ENCODE assay signal across 24 cellular contexts in genomic region chrX:340641-341423, GRCh38. TPM values are rescaled to one million over a fixed set of nuclear protein-coding genes. Genes with fewer than 3 reads are reported as not detected.
DNase-seq lines count a peak whose midpoint lies in the region; ATAC-seq and TF ChIP-seq lines count a peak whose summit lies in the region.
"Had no signal": no experiment of that assay in that cellular context is flagged by ENCODE, and none has a peak within 500 bp of the region (broad histone marks: within the 10 kb centered on the region; RNA-seq: fewer than 3 reads in every experiment).

No MANE protein-coding gene starts in this region.

- H3K36me3 Mint-ChIP-seq in T-helper 17 cell (ENCODE audit: low read depth): peaks cover 2% of the 10 kb centered on the region
- H3K36me3 Mint-ChIP-seq in activated T-cell treated with anti-CD3 and anti-CD28 coated beads, Interleukin-2, amount 50 U/mL, for 72 hours (ENCODE audit: insufficient read depth in 2 of 2): peaks cover 5 to 11% of the 10 kb centered on the region in 2 donors

- H3K36me3 ChIP-seq in spleen: peaks cover 0 to 65% (median 9%) of the 10 kb centered on the region in 6 donors
- H3K36me3 ChIP-seq: prostate gland had no signal

- H3K27me3 Mint-ChIP-seq in T-helper 17 cell: no peaks in the 10 kb centered on the region
- H3K27me3 Mint-ChIP-seq in activated T-cell treated with anti-CD3 and anti-CD28 coated beads, Interleukin-2, amount 50 U/mL, for 72 hours (ENCODE audit: low read depth): no peaks in the 10 kb centered on the region
- H3K27me3 Mint-ChIP-seq: activated CD8-positive, alpha-beta T cell treated with anti-CD3 and anti-CD28 coated beads for 36 hours; activated naive CD8-positive, alpha-beta T cell treated with anti-CD3 and anti-CD28 coated beads, Interleukin-2, amount 50 U/mL, for 24 hours; type B pancreatic cell had no signal

- H3K27ac Mint-ChIP-seq in T-helper 17 cell: peak overlapping the region; percentile 16
- no peak overlapping the region for H3K27ac Mint-ChIP-seq in activated T-cell treated with anti-CD3 and anti-CD28 coated beads, Interleukin-2, amount 50 U/mL, for 72 hours
- H3K27ac Mint-ChIP-seq: activated CD8-positive, alpha-beta T cell treated with anti-CD3 and anti-CD28 coated beads for 36 hours; activated naive CD8-positive, alpha-beta T cell treated with anti-CD3 and anti-CD28 coated beads, Interleukin-2, amount 50 U/mL, for 24 hours; type B pancreatic cell had no signal

- H3K27ac ChIP-seq in spleen: no peak overlapping the region
- H3K27ac ChIP-seq: prostate gland had no signal

- H3K4me1 Mint-ChIP-seq in T-helper 17 cell: peaks cover 5% of the 10 kb centered on the region
- no peaks in the 10 kb centered on the region for H3K4me1 Mint-ChIP-seq in activated T-cell treated with anti-CD3 and anti-CD28 coated beads, Interleukin-2, amount 50 U/mL, for 72 hours (ENCODE audit: low read depth)
- H3K4me1 Mint-ChIP-seq: activated naive CD8-positive, alpha-beta T cell treated with anti-CD3 and anti-CD28 coated beads, Interleukin-2, amount 50 U/mL, for 24 hours; neural crest cell had no signal

- H3K4me3 ChIP-seq in spleen: no peak overlapping the region
- H3K4me3 ChIP-seq: lung, prostate gland had no signal

- H3K4me1 ChIP-seq in spleen: no peaks in the 10 kb centered on the region
- H3K4me1 ChIP-seq: prostate gland had no signal

- DNase-seq in T-helper 17 cell (peak in 1 of 3 donors; percentile 3), mesenteric fat pad (ENCODE audit: low spot score) (peak; percentile 73), spleen (peak; percentile 67), HuH-7.5 (ENCODE audit: low spot score) (no peak)
- DNase-seq in activated T-cell treated with anti-CD3 and anti-CD28 coated beads, Interleukin-2, amount 50 U/mL, for 72 hours: no peak
- DNase-seq: activated CD4-positive, alpha-beta T cell treated with anti-CD3 and anti-CD28 coated beads for 1 hour; activated CD8-positive, alpha-beta T cell treated with anti-CD3 and anti-CD28 coated beads for 36 hours; activated naive CD8-positive, alpha-beta T cell treated with anti-CD3 and anti-CD28 coated beads, Interleukin-2, amount 50 U/mL, for 24 hours; activated T-cell treated with anti-CD3 and anti-CD28 coated beads for 4 hours; C1 segment of cervical spinal cord; COR-L47; DMS79; GF-D8; NCI-H1417 treated with DMSO at 0.1 percent for 48 hours; NCI-H2081 treated with DMSO at 0.1 percent for 48 hours; NCI-H345; stimulated activated CD8-positive, alpha-beta memory T cell treated with anti-CD3 and anti-CD28 coated beads, Interleukin-4, amount 100 ng/mL, for 48 hours had no signal

- H3K9me3 ChIP-seq in T-helper 17 cell (ENCODE audit: control insufficient read depth, low read length, poor library complexity, severe bottlenecking) (no peaks in the 10 kb centered on the region), spleen (no peaks in the 10 kb centered on the region)
- H3K9me3 ChIP-seq: prostate gland had no signal

- intact Hi-C loops in spleen (cut with DNase I; ENCODE audit: low total_unique reads): no loop called here

- H3K9me3 Mint-ChIP-seq in activated T-cell treated with anti-CD3 and anti-CD28 coated beads, Interleukin-2, amount 50 U/mL, for 72 hours: peaks cover 0 to 2% of the 10 kb centered on the region in 2 donors
- H3K9me3 Mint-ChIP-seq: activated CD8-positive, alpha-beta T cell treated with anti-CD3 and anti-CD28 coated beads for 36 hours; activated naive CD8-positive, alpha-beta T cell treated with anti-CD3 and anti-CD28 coated beads, Interleukin-2, amount 50 U/mL, for 24 hours; type B pancreatic cell had no signal

- no peak for TF ChIP-seq POLR2A in spleen (IDR thresholded peaks at IDR 0.05)

- WGBS in spleen, 5 donors: 90 to 98% (median 95%) methylated on average over 35 to 52 of the region's 52 CpGs

- no peak overlapping the region for H3K4me3 Mint-ChIP-seq in T-helper 17 cell
- H3K4me3 Mint-ChIP-seq in activated T-cell treated with anti-CD3 and anti-CD28 coated beads, Interleukin-2, amount 50 U/mL, for 72 hours: no peak overlapping the region
- H3K4me3 Mint-ChIP-seq: activated CD8-positive, alpha-beta T cell treated with anti-CD3 and anti-CD28 coated beads for 36 hours; activated naive CD8-positive, alpha-beta T cell treated with anti-CD3 and anti-CD28 coated beads, Interleukin-2, amount 50 U/mL, for 24 hours; neural crest cell; type B pancreatic cell had no signal

- H3K27me3 ChIP-seq in spleen (replicated peaks in 1 of 7): no peaks in the 10 kb centered on the region

- ATAC-seq in T-helper 17 cell (no peak), esophagus mucosa (peak; percentile 17), GM21360 (IDR thresholded peaks at IDR 0.05; ENCODE audit: unreplicated experiment) (no peak)
- ATAC-seq in activated T-cell treated with anti-CD3 and anti-CD28 coated beads, Interleukin-2, amount 50 U/mL, for 72 hours (replicated peaks in 1 of 2): no peak
- ATAC-seq: activated naive CD8-positive, alpha-beta T cell treated with anti-CD3 and anti-CD28 coated beads, Interleukin-2, amount 50 U/mL, for 24 hours; HCT116 had no signal

- TF ChIP-seq CTCF in spleen (IDR thresholded peaks at IDR 0.05 in 8 of 11, conservative IDR thresholded peaks at IDR 0.05 in 3 of 11): no peak

RNA-seq across cellular contexts. Expression of gene GTPBP6, which starts 22.2 kb away (rescaled TPM):
- 10 to 100 TPM; 67.7 to 69.0 TPM for total RNA-seq in T-helper 17 cell
- 35.3 TPM for total RNA-seq in esophagus mucosa
- 48.1 TPM for total RNA-seq in mesenteric fat pad
- 10 to 100 TPM; 25.4 to 50.4 (median 37.6) TPM for total RNA-seq in spleen
- 10 to 100 TPM; 43.8 to 69.4 (median 43.9) TPM for polyA plus RNA-seq in spleen
- 10 to 100 TPM; 47.2 to 53.6 TPM for total RNA-seq in activated T-cell treated with anti-CD3 and anti-CD28 coated beads, Interleukin-2, amount 50 U/mL, for 72 hours

RNA-seq across cellular contexts. Expression of gene PPP2R3B, which starts 45.9 kb away (rescaled TPM):
- 10 to 100 TPM; 18.5 to 19.1 TPM for total RNA-seq in T-helper 17 cell
- total RNA-seq in esophagus mucosa: 13.8 TPM
- total RNA-seq in mesenteric fat pad: 7.3 TPM
- total RNA-seq in spleen: 10 to 100 TPM; 12.6 to 34.2 (median 24.4) TPM
- polyA plus RNA-seq in spleen: 10 to 100 TPM; 27.0 to 62.2 (median 45.8) TPM
- total RNA-seq in activated T-cell treated with anti-CD3 and anti-CD28 coated beads, Interleukin-2, amount 50 U/mL, for 72 hours: 10 to 100 TPM; 44.7 to 50.1 TPM

RNA-seq across cellular contexts. Expression of gene PLCXD1, which starts 59.7 kb away (rescaled TPM):
- 10 to 100 TPM; 13.0 to 17.9 TPM for total RNA-seq in T-helper 17 cell
- 17.8 TPM for total RNA-seq in esophagus mucosa
- 18.1 TPM for total RNA-seq in mesenteric fat pad
- 10 to 100 TPM; 13.0 to 35.0 (median 24.3) TPM for total RNA-seq in spleen
- polyA plus RNA-seq in spleen: 10 to 100 TPM in 2 of 3 donors, 1 to 10 TPM in 1; 9.9 to 21.3 (median 11.5) TPM
- 10 to 100 TPM; 52.2 to 72.0 TPM for total RNA-seq in activated T-cell treated with anti-CD3 and anti-CD28 coated beads, Interleukin-2, amount 50 U/mL, for 72 hours

Comparison
In these comparisons a context has a peak if more than half of its experiments do, and no peak if none do; other contexts are left out.
1. DNase-seq: peak in mesenteric fat pad (single experiment) and spleen (single experiment); none in activated T-cell treated with anti-CD3 and anti-CD28 coated beads, Interleukin-2, amount 50 U/mL, for 72 hours (0 of 2) and HuH-7.5 (single experiment).